ENCODE assay signal across 24 cellular contexts in the genomic region with DNA sequence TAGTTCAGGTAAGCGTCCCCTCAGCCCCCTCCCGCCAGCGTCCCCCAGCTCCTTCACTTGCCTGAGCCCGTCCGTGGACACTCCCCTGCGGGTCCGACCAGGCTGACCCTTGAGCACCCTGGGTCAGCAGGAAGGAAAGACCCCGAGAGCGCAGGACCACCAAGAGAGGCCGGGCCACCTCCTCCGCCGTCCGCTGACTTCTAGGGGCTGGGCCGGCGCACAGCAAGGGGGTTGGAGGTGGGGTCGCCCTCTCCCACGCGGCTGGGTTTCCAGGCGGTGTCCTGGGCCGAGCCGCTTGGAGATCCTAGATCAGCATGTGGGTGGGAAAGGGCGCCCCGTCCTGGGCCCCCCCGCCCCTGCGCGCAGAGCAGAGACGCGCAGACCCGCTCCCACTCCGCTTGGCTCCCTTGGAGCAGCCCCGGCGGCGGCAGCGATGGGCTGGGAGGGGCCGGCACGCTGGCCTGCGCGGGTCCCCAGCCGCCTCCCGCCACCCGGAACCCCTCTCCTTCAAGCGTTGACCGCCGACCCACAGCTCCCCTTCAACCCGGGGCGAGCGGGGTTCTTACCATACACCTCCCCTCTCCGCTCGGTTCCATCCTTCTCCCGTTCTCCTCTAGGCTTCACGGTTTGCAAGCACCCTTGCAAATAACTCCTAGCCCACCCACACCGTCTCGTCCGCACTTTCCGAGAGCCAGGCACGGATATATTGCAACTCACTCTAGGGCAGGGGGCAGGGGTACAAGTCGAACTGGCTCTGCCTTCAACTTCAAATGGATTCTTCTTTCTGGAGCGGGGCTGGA. TPM values are rescaled to one million over a fixed set of nuclear protein-coding genes. Genes with fewer than 3 reads are reported as not detected.
DNase-seq lines count a peak whose midpoint lies in the region; TF ChIP-seq lines count a peak whose summit lies in the region.
"Had no signal": no experiment of that assay in that cellular context is flagged by ENCODE, and none has a peak within 500 bp of the region (broad histone marks: within the 10 kb centered on the region; RNA-seq: fewer than 3 reads in every experiment).

No MANE protein-coding gene starts in this region.

- peak overlapping the region; percentile 86 for H3K4me3 Mint-ChIP-seq in glutamatergic neuron (ENCODE audit: unreplicated experiment)
- H3K4me3 Mint-ChIP-seq in activated naive CD4-positive, alpha-beta T cell treated with anti-CD3 and anti-CD28 coated beads for 36 hours: no peak overlapping the region
- H3K4me3 Mint-ChIP-seq: activated CD4-positive, alpha-beta T cell treated with anti-CD3 and anti-CD28 coated beads, Interleukin-2, amount 10 ng/mL, durations not matched to agents 24 days and 14 days; activated CD8-positive, alpha-beta memory T cell treated with anti-CD3 and anti-CD28 coated beads, Interleukin-2, amount 10 ng/mL, durations not matched to agents 7 days and 5 days; activated naive CD8-positive, alpha-beta T cell treated with anti-CD3 and anti-CD28 coated beads for 36 hours; activated T-helper 1 cell treated with anti-CD3 and anti-CD28 coated beads, Interleukin-12 subunit alpha, Interleukin-12 subunit beta, Interleukin-2, Interleukin-4 antibody, amounts not matched to agents 30 ng/mL and 10 ng/mL and 1 ng/mL, durations not matched to agents 14 hours and 24 hours and 36 hours had no signal

- H3K4me3 ChIP-seq in adipocyte (ENCODE audit: low read length) (no peak overlapping the region), mesendoderm (ENCODE audit: low read length) (no peak overlapping the region), OCI-LY7 (ENCODE audit: low read depth, low read length, poor library complexity, severe bottlenecking) (no peak overlapping the region)
- H3K4me3 ChIP-seq: A549, ovary, right lobe of liver had no signal

- H3K27me3 ChIP-seq in adipocyte (replicated peaks; ENCODE audit: control insufficient read depth, insufficient read depth, low read length): peaks cover 47% of the 10 kb centered on the region
- H3K27me3 ChIP-seq in mesendoderm (ENCODE audit: insufficient read depth, low read length, poor library complexity): peaks cover 31% of the 10 kb centered on the region
- H3K27me3 ChIP-seq: BE2C, ovary, right lobe of liver had no signal

- CTCF ChIA-PET in OCI-LY7 (lab: Charles Lee; ENCODE audit: unreplicated experiment): no interaction called here
- CTCF ChIA-PET in activated naive CD4-positive, alpha-beta T cell treated with anti-CD3 and anti-CD28 coated beads for 36 hours (lab: Charles Lee): interaction anchor here (0.6 to 1.2 kb wide), 3 partner anchors 9 to 325 kb away, joined by 3 to 6 read pairs (median 5); a partner anchor contains a TSS

- no peaks in the 10 kb centered on the region for H3K36me3 ChIP-seq in ES-I3 (ENCODE audit: insufficient read depth, low read length)
- no peaks in the 10 kb centered on the region for H3K36me3 ChIP-seq in adipocyte (ENCODE audit: control insufficient read depth, insufficient read depth, low read length, severe bottlenecking)
- H3K36me3 ChIP-seq in mesendoderm (ENCODE audit: control insufficient read depth, insufficient read depth, low read length): no peaks in the 10 kb centered on the region
- no peaks in the 10 kb centered on the region for H3K36me3 ChIP-seq in OCI-LY7 (ENCODE audit: insufficient read depth, low read length)
- H3K36me3 ChIP-seq: BE2C, ovary, right lobe of liver had no signal

- no peak overlapping the region for H2AFZ ChIP-seq in OCI-LY7 (ENCODE audit: low read length)

- H3K9me3 ChIP-seq in ES-I3 (ENCODE audit: control insufficient read depth, insufficient read depth, low read length) (no peaks in the 10 kb centered on the region), adipocyte (ENCODE audit: control insufficient read depth, low read length) (no peaks in the 10 kb centered on the region), OCI-LY7 (ENCODE audit: low read length) (no peaks in the 10 kb centered on the region)
- H3K9me3 ChIP-seq: A549, BE2C, ovary, right lobe of liver had no signal

- H3K36me3 Mint-ChIP-seq in glutamatergic neuron (ENCODE audit: unreplicated experiment): peaks cover 5% of the 10 kb centered on the region
- no peaks in the 10 kb centered on the region for H3K36me3 Mint-ChIP-seq in activated naive CD4-positive, alpha-beta T cell treated with anti-CD3 and anti-CD28 coated beads for 36 hours (ENCODE audit: low read depth)
- H3K36me3 Mint-ChIP-seq: activated CD8-positive, alpha-beta memory T cell treated with anti-CD3 and anti-CD28 coated beads, Interleukin-2, amount 10 ng/mL, durations not matched to agents 7 days and 5 days; activated naive CD8-positive, alpha-beta T cell treated with anti-CD3 and anti-CD28 coated beads for 36 hours had no signal

- H3K4me2 ChIP-seq in mesendoderm (ENCODE audit: low read length): peak overlapping the region; percentile 44
- H3K4me2 ChIP-seq in OCI-LY7 (ENCODE audit: low read length): no peak overlapping the region
- H3K4me2 ChIP-seq: A549 had no signal

- H3K79me2 ChIP-seq in mesendoderm (ENCODE audit: control insufficient read depth, insufficient read depth, low read length): no peaks in the 10 kb centered on the region
- no peaks in the 10 kb centered on the region for H3K79me2 ChIP-seq in OCI-LY7 (ENCODE audit: insufficient read depth, low read depth, low read length)

- no CpG with 5 or more reads among the region's 58 CpGs for WGBS in mesendoderm (ENCODE audit: extremely low coverage, insufficient coverage, low lambda C conversion rate)

- no peak overlapping the region for H2AK5ac ChIP-seq in mesendoderm (ENCODE audit: low read length)

- peak overlapping the region; percentile 42 for H3K56ac ChIP-seq in mesendoderm (ENCODE audit: low read length)

- peaks cover 6% of the 10 kb centered on the region; the same call in 1 of the 2 replicates for H3K4me1 ChIP-seq in ES-I3 (ENCODE audit: insufficient read depth, low read length)
- H3K4me1 ChIP-seq in adipocyte (ENCODE audit: control insufficient read depth, insufficient read depth, low read length): peaks cover 4% of the 10 kb centered on the region
- H3K4me1 ChIP-seq in mesendoderm (ENCODE audit: control insufficient read depth, low read depth, low read length): no peaks in the 10 kb centered on the region
- H3K4me1 ChIP-seq in OCI-LY7 (ENCODE audit: insufficient read depth, low read length, poor library complexity, severe bottlenecking): no peaks in the 10 kb centered on the region
- H3K4me1 ChIP-seq: BE2C, right lobe of liver had no signal

- no peak overlapping the region for H3K18ac ChIP-seq in mesendoderm (ENCODE audit: low read length)

- TF ChIP-seq CTCF in glutamatergic neuron (IDR thresholded peaks at IDR 0.05; ENCODE audit: partially characterized antibody, unreplicated experiment): no peak
- TF ChIP-seq CTCF in OCI-LY7 (conservative IDR thresholded peaks at IDR 0.05; ENCODE audit: low read length): no peak

- POLR2A ChIA-PET in OCI-LY7 (lab: Charles Lee): no interaction called here

- no peak overlapping the region for H3K27ac Mint-ChIP-seq in glutamatergic neuron (ENCODE audit: unreplicated experiment)
- H3K27ac Mint-ChIP-seq in activated naive CD4-positive, alpha-beta T cell treated with anti-CD3 and anti-CD28 coated beads for 36 hours: no peak overlapping the region
- H3K27ac Mint-ChIP-seq: activated CD4-positive, alpha-beta T cell treated with anti-CD3 and anti-CD28 coated beads, Interleukin-2, amount 10 ng/mL, durations not matched to agents 24 days and 14 days; activated CD8-positive, alpha-beta memory T cell treated with anti-CD3 and anti-CD28 coated beads, Interleukin-2, amount 10 ng/mL, durations not matched to agents 7 days and 5 days; activated naive CD8-positive, alpha-beta T cell treated with anti-CD3 and anti-CD28 coated beads for 36 hours; activated T-helper 1 cell treated with anti-CD3 and anti-CD28 coated beads, Interleukin-12 subunit alpha, Interleukin-12 subunit beta, Interleukin-2, Interleukin-4 antibody, amounts not matched to agents 30 ng/mL and 10 ng/mL and 1 ng/mL, durations not matched to agents 14 hours and 24 hours and 36 hours had no signal

- peaks cover 3% of the 10 kb centered on the region for H3K9me3 Mint-ChIP-seq in glutamatergic neuron (ENCODE audit: unreplicated experiment)
- no peaks in the 10 kb centered on the region for H3K9me3 Mint-ChIP-seq in activated naive CD4-positive, alpha-beta T cell treated with anti-CD3 and anti-CD28 coated beads for 36 hours
- H3K9me3 Mint-ChIP-seq: activated CD4-positive, alpha-beta T cell treated with anti-CD3 and anti-CD28 coated beads, Interleukin-2, amount 10 ng/mL, durations not matched to agents 24 days and 14 days; activated naive CD8-positive, alpha-beta T cell treated with anti-CD3 and anti-CD28 coated beads for 36 hours; activated T-helper 1 cell treated with anti-CD3 and anti-CD28 coated beads, Interleukin-12 subunit alpha, Interleukin-12 subunit beta, Interleukin-2, Interleukin-4 antibody, amounts not matched to agents 30 ng/mL and 10 ng/mL and 1 ng/mL, durations not matched to agents 14 hours and 24 hours and 36 hours had no signal

- H3K4me1 Mint-ChIP-seq in glutamatergic neuron (ENCODE audit: low read depth, unreplicated experiment): peaks cover 3% of the 10 kb centered on the region
- H3K4me1 Mint-ChIP-seq in activated naive CD4-positive, alpha-beta T cell treated with anti-CD3 and anti-CD28 coated beads for 36 hours (ENCODE audit: low read depth): no peaks in the 10 kb centered on the region
- H3K4me1 Mint-ChIP-seq: activated naive CD8-positive, alpha-beta T cell treated with anti-CD3 and anti-CD28 coated beads for 36 hours had no signal

- peak overlapping the region; percentile 57; the same call in 1 of the 2 replicates for H3K9ac ChIP-seq in ES-I3 (ENCODE audit: low read depth, low read length)
- no peak overlapping the region for H3K9ac ChIP-seq in adipocyte (ENCODE audit: low read length)
- no peak overlapping the region for H3K9ac ChIP-seq in mesendoderm (ENCODE audit: low read length)

- no peaks in the 10 kb centered on the region for H3K9me2 ChIP-seq in OCI-LY7 (ENCODE audit: insufficient read depth, low read length)

- no peak overlapping the region for H4K5ac ChIP-seq in mesendoderm (ENCODE audit: low read length)

- H3K27ac ChIP-seq in mesendoderm (ENCODE audit: low read depth, low read length): no peak overlapping the region
- H3K27ac ChIP-seq in OCI-LY7 (ENCODE audit: low read depth, low read length, poor library complexity, severe bottlenecking): no peak overlapping the region
- H3K27ac ChIP-seq: A549, ovary, right lobe of liver had no signal

- DNase-seq in adipocyte (ENCODE audit: low read depth) (peak; percentile 15), glutamatergic neuron (peak; percentile 36), mesendoderm (no peak), GM19238 (ENCODE audit: insufficient read length, low spot score) (no peak), OCI-LY7 (ENCODE audit: low spot score) (no peak), NCI-H446 (lab: John Stamatoyannopoulos, UW) (no peak)
- DNase-seq in activated naive CD4-positive, alpha-beta T cell treated with anti-CD3 and anti-CD28 coated beads for 36 hours: no peak
- DNase-seq: activated CD4-positive, alpha-beta T cell treated with anti-CD3 and anti-CD28 coated beads, Interleukin-2, amount 10 ng/mL, durations not matched to agents 24 days and 14 days; activated CD8-positive, alpha-beta memory T cell treated with anti-CD3 and anti-CD28 coated beads, Interleukin-2, amount 10 ng/mL, durations not matched to agents 7 days and 5 days; activated naive CD8-positive, alpha-beta T cell treated with anti-CD3 and anti-CD28 coated beads for 36 hours; BE2C; DMS79 treated with DMSO at 0.1 percent for 48 hours; NCI-H1092; NCI-H2029; NCI-H226; ovary; T-helper 17 cell had no signal

- no peak overlapping the region for H3K23ac ChIP-seq in mesendoderm (ENCODE audit: low read length)

- BruUV-seq in OCI-LY7 (replicated peaks; lab: Mats Ljungman, UMichigan): no TSS peak

- peaks cover 31% of the 10 kb centered on the region for H3K27me3 Mint-ChIP-seq in glutamatergic neuron (ENCODE audit: unreplicated experiment)
- H3K27me3 Mint-ChIP-seq in activated naive CD4-positive, alpha-beta T cell treated with anti-CD3 and anti-CD28 coated beads for 36 hours (ENCODE audit: low read depth): peaks cover 50% of the 10 kb centered on the region

- no peak overlapping the region for H2BK5ac ChIP-seq in mesendoderm (ENCODE audit: low read length)

- intact Hi-C loops in OCI-LY7 (cut with micrococcal nuclease; ENCODE audit: unreplicated experiment): no loop called here
- intact Hi-C loops in activated naive CD4-positive, alpha-beta T cell treated with anti-CD3 and anti-CD28 coated beads for 36 hours (cut with micrococcal nuclease): no loop called here

- no peak overlapping the region for H3K4ac ChIP-seq in mesendoderm (ENCODE audit: low read depth, low read length)

- H3K79me1 ChIP-seq in mesendoderm (ENCODE audit: low read length): no peaks in the 10 kb centered on the region

- H2BK120ac ChIP-seq in mesendoderm (ENCODE audit: low read depth, low read length): no peak overlapping the region

- H2BK15ac ChIP-seq in mesendoderm (replicated peaks; ENCODE audit: low read depth): no peak overlapping the region

- no peak overlapping the region for H4K8ac ChIP-seq in mesendoderm (ENCODE audit: low read depth, low read length)

- no peaks in the 10 kb centered on the region for H4K20me1 ChIP-seq in OCI-LY7 (ENCODE audit: insufficient read depth, low read length)

RNA-seq across cellular contexts. Expression of a gene that starts 7.5 kb away (rescaled TPM):
- total RNA-seq in glutamatergic neuron (ENCODE audit: unreplicated experiment) (not detected), OCI-LY7 (2022) (not detected in 2 replicates)
- not detected for polyA plus RNA-seq in mesendoderm (2013, experiment 1 of 2)
- polyA plus RNA-seq in mesendoderm (2013, experiment 2 of 2): not detected
- total RNA-seq in OCI-LY7 (2014; rRNA removed; shearing (Covaris generic)): not detected in 2 replicates
- not detected for total RNA-seq in activated naive CD4-positive, alpha-beta T cell treated with anti-CD3 and anti-CD28 coated beads for 36 hours
- total RNA-seq: activated CD4-positive, alpha-beta T cell treated with anti-CD3 and anti-CD28 coated beads, Interleukin-2, amount 10 ng/mL, durations not matched to agents 24 days and 14 days; activated CD8-positive, alpha-beta memory T cell treated with anti-CD3 and anti-CD28 coated beads, Interleukin-2, amount 10 ng/mL, durations not matched to agents 7 days and 5 days; activated naive CD8-positive, alpha-beta T cell treated with anti-CD3 and anti-CD28 coated beads for 36 hours; activated T-helper 1 cell treated with anti-CD3 and anti-CD28 coated beads, Interleukin-12 subunit alpha, Interleukin-12 subunit beta, Interleukin-2, Interleukin-4 antibody, amounts not matched to agents 30 ng/mL and 10 ng/mL and 1 ng/mL, durations not matched to agents 14 hours and 24 hours and 36 hours; LHCN-M2; lung microvascular endothelial cell; right lobe of liver; T-helper 17 cell; ureter had no signal
- polyA plus RNA-seq: A549, ovary had no signal

RNA-seq across cellular contexts. Expression of a gene that starts 54.3 kb away (rescaled TPM):
- total RNA-seq in glutamatergic neuron (ENCODE audit: unreplicated experiment): not detected
- 0.03 TPM for polyA plus RNA-seq in mesendoderm (2013, experiment 1 of 2)
- polyA plus RNA-seq in mesendoderm (2013, experiment 2 of 2): 0.03 TPM
- total RNA-seq in OCI-LY7 (2014; rRNA removed; shearing (Covaris generic)): not detected in 2 replicates
- total RNA-seq in OCI-LY7 (2022): not detected in 2 replicates
- not detected for total RNA-seq in activated naive CD4-positive, alpha-beta T cell treated with anti-CD3 and anti-CD28 coated beads for 36 hours
- total RNA-seq: activated naive CD8-positive, alpha-beta T cell treated with anti-CD3 and anti-CD28 coated beads for 36 hours; activated T-helper 1 cell treated with anti-CD3 and anti-CD28 coated beads, Interleukin-12 subunit alpha, Interleukin-12 subunit beta, Interleukin-2, Interleukin-4 antibody, amounts not matched to agents 30 ng/mL and 10 ng/mL and 1 ng/mL, durations not matched to agents 14 hours and 24 hours and 36 hours; LHCN-M2; lung microvascular endothelial cell; ovary; right lobe of liver; T-helper 17 cell; ureter had no signal
- polyA plus RNA-seq: ovary had no signal

Comparison
In these comparisons a context has a peak if more than half of its experiments do, and no peak if none do; other contexts are left out.
1. DNase-seq: peak in adipocyte (single experiment) and glutamatergic neuron (single experiment); none in mesendoderm (single experiment), GM19238 (single experiment), OCI-LY7 (single experiment), activated naive CD4-positive, alpha-beta T cell treated with anti-CD3 and anti-CD28 coated beads for 36 hours (single experiment) and NCI-H446 (0 of 2).